20 cellular contexts compared by ENCODE assay signal in genomic region chr17:75191584-75191983, GRCh38. TPM values are rescaled to one million over a fixed set of nuclear protein-coding genes. Genes with fewer than 3 reads are reported as not detected.
DNase-seq lines count a peak whose midpoint lies in the region; FAIRE-seq and TF ChIP-seq lines count a peak whose summit lies in the region.
"Had no signal": no experiment of that assay in that cellular context is flagged by ENCODE, and none has a peak within 500 bp of the region (broad histone marks: within the 10 kb centered on the region; RNA-seq: fewer than 3 reads in every experiment).

No MANE protein-coding gene starts in this region.

- CTCF ChIA-PET in H1 (lab: Charles Lee; ENCODE audit: partially characterized antibody): interaction anchor here (0.7 to 7.0 kb wide), 5 partner anchors 9 to 47 kb away, joined by 3 to 75 read pairs (median 5); no protein-coding TSS in a partner anchor

- H3K4me1 Mint-ChIP-seq in nephron progenitor cell: no peaks in the 10 kb centered on the region
- H3K4me1 Mint-ChIP-seq in activated naive CD8-positive, alpha-beta T cell treated with anti-CD3 and anti-CD28 coated beads for 36 hours: peaks cover 10% of the 10 kb centered on the region
- peaks cover 9% of the 10 kb centered on the region for H3K4me1 Mint-ChIP-seq in chondrocyte (ENCODE audit: low read depth)

- no peak overlapping the region for H4K8ac ChIP-seq in H1 (ENCODE audit: extremely low read depth, insufficient read depth, low read length)

- H3K27ac Mint-ChIP-seq in nephron progenitor cell (peak overlapping the region; percentile 82), chondrocyte (ENCODE audit: unreplicated experiment) (no peak overlapping the region)
- H3K27ac Mint-ChIP-seq in activated naive CD8-positive, alpha-beta T cell treated with anti-CD3 and anti-CD28 coated beads for 36 hours: no peak overlapping the region
- H3K27ac Mint-ChIP-seq: CD4-positive, CD25-positive, alpha-beta regulatory T cell; memory B cell had no signal

- H4K20me1 ChIP-seq in H1 (replicated peaks in 1 of 2; ENCODE audit: control insufficient read depth in 1 of 2, insufficient read depth in 2 of 2, low read length in 2 of 2): no peaks in the 10 kb centered on the region

- no peaks in the 10 kb centered on the region for H3K79me2 ChIP-seq in H1 (ENCODE audit: control insufficient read depth in 1 of 2, insufficient read depth in 2 of 2, low read length in 2 of 2)

- DNase-seq in NCI-H146 (lab: John Stamatoyannopoulos, UW): peak; percentile 8
- no peak for DNase-seq in NCI-H146 treated with DMSO at 0.1 percent for 48 hours (lab: John Stamatoyannopoulos, UW; ENCODE audit: unreplicated experiment)
- no peak for DNase-seq in NT2/D1 (ENCODE audit: low read depth, low spot score)
- DNase-seq in H1 (ENCODE audit: low read depth in 1 of 2, low spot score in 2 of 2): no peak
- DNase-seq in nephron progenitor cell: no peak
- no peak for DNase-seq in anterior cingulate cortex (lab: John Stamatoyannopoulos, UW)
- DNase-seq in activated naive CD8-positive, alpha-beta T cell treated with anti-CD3 and anti-CD28 coated beads for 36 hours: no peak
- no peak for DNase-seq in chondrocyte (ENCODE audit: low spot score)
- DNase-seq: activated CD4-positive, alpha-beta T cell treated with anti-CD3 and anti-CD28 coated beads, Interleukin-2, amount 50 U/mL, for 48 hours; CD4-positive, CD25-positive, alpha-beta regulatory T cell; dermis blood vessel endothelial cell; foreskin keratinocyte; NCI-H1417 treated with DMSO at 0.1 percent for 48 hours; NCI-H510A; stimulated activated CD4-positive, alpha-beta T cell treated with anti-CD3 and anti-CD28 coated beads, Interleukin-4, amount 100 ng/mL, for 24 hours; T1000 had no signal

- H4K91ac ChIP-seq in H1 (replicated peaks; ENCODE audit: insufficient read length, low read length): no peak overlapping the region

- H3K4me1 ChIP-seq in NT2/D1 (ENCODE audit: insufficient read depth, insufficient read length) (no peaks in the 10 kb centered on the region), H1 (replicated peaks in 1 of 4; ENCODE audit: control insufficient read depth in 3 of 4, insufficient read depth in 4 of 4, low read length in 3 of 4) (no peaks in the 10 kb centered on the region)
- H3K4me1 ChIP-seq: foreskin keratinocyte had no signal

- H3K23me2 ChIP-seq in H1 (ENCODE audit: low read depth, low read length): no peaks in the 10 kb centered on the region; the same call in 1 of the 2 replicates

- H3K4me3 ChIP-seq in NT2/D1 (ENCODE audit: insufficient read length, low read depth) (no peak overlapping the region), H1 (ENCODE audit: extremely low read depth in 1 of 4, insufficient read depth in 2 of 4, low read depth in 3 of 4, low read length in 4 of 4) (no peak overlapping the region)

- no peak overlapping the region for H2BK120ac ChIP-seq in H1 (replicated peaks; ENCODE audit: low read depth, low read length)

- POLR2A ChIA-PET in H1 (lab: Charles Lee; ENCODE audit: partially characterized antibody): interaction anchor here (0.7 to 1.2 kb wide), 4 partner anchors 9 to 78 kb away, joined by 3 to 4 read pairs (median 4); partner anchors contain the start of gene SUMO2

- TF ChIP-seq POLR2A in H1 (IDR thresholded peaks at IDR 0.05; ENCODE audit: control extremely low read depth in 1 of 2, low read depth in 2 of 2, low read length in 2 of 2): no peak

- no peak overlapping the region for H3K4ac ChIP-seq in H1 (replicated peaks; ENCODE audit: insufficient read length, low read depth, low read length)

- H2BK5ac ChIP-seq in H1 (ENCODE audit: low read depth, low read length): no peak overlapping the region

- 0 out of 2 replicates have a peak overlapping the region, but pooled peaks have one; percentile 17 for H2BK12ac ChIP-seq in H1 (ENCODE audit: low read depth, low read length)

- no peak overlapping the region for H3K23ac ChIP-seq in H1 (ENCODE audit: insufficient read length)

- TF ChIP-seq EP300 in H1 (IDR thresholded peaks at IDR 0.05; ENCODE audit: borderline replicate concordance in 1 of 2, low read depth in 2 of 2, low read length in 2 of 2): no peak

- TF ChIP-seq CTCF in H1 (IDR thresholded peaks at IDR 0.05; ENCODE audit: control extremely low read depth in 1 of 3, insufficient read depth in 1 of 3, low read depth in 1 of 3, low read length in 3 of 3) (no peak), nephron progenitor cell (IDR thresholded peaks at IDR 0.05) (no peak), chondrocyte (IDR thresholded peaks at IDR 0.05) (no peak)

- H3K56ac ChIP-seq in H1 (replicated peaks; ENCODE audit: insufficient read length, low read depth, low read length): no peak overlapping the region

- H3K4me3 Mint-ChIP-seq in nephron progenitor cell: no peak overlapping the region
- H3K4me3 Mint-ChIP-seq in activated naive CD8-positive, alpha-beta T cell treated with anti-CD3 and anti-CD28 coated beads for 36 hours: no peak overlapping the region
- H3K4me3 Mint-ChIP-seq in chondrocyte (ENCODE audit: unreplicated experiment): no peak overlapping the region
- H3K4me3 Mint-ChIP-seq: CD4-positive, CD25-positive, alpha-beta regulatory T cell; memory B cell had no signal

- H3K27me3 Mint-ChIP-seq in nephron progenitor cell (ENCODE audit: low read depth, poor library complexity): peaks cover 18% of the 10 kb centered on the region
- H3K27me3 Mint-ChIP-seq in activated naive CD8-positive, alpha-beta T cell treated with anti-CD3 and anti-CD28 coated beads for 36 hours: no peaks in the 10 kb centered on the region
- H3K27me3 Mint-ChIP-seq in chondrocyte (ENCODE audit: low read depth): no peaks in the 10 kb centered on the region
- H3K27me3 Mint-ChIP-seq: CD4-positive, CD25-positive, alpha-beta regulatory T cell; memory B cell had no signal

- no peak overlapping the region for H2BK20ac ChIP-seq in H1 (ENCODE audit: low read length)

- H3K36me3 Mint-ChIP-seq in nephron progenitor cell (ENCODE audit: low read depth) (no peaks in the 10 kb centered on the region), chondrocyte (ENCODE audit: low read depth) (no peaks in the 10 kb centered on the region)
- no peaks in the 10 kb centered on the region for H3K36me3 Mint-ChIP-seq in activated naive CD8-positive, alpha-beta T cell treated with anti-CD3 and anti-CD28 coated beads for 36 hours
- H3K36me3 Mint-ChIP-seq: CD4-positive, CD25-positive, alpha-beta regulatory T cell; memory B cell had no signal

- H2AK5ac ChIP-seq in H1 (ENCODE audit: low read depth, low read length): no peak overlapping the region

- H3K9me3 ChIP-seq in NT2/D1 (ENCODE audit: insufficient read depth, low read length) (no peaks in the 10 kb centered on the region), H1 (ENCODE audit: insufficient read depth in 2 of 2, low read depth in 1 of 2, low read length in 1 of 2) (no peaks in the 10 kb centered on the region)

- H3K9me3 Mint-ChIP-seq in nephron progenitor cell: no peaks in the 10 kb centered on the region
- H3K9me3 Mint-ChIP-seq in activated naive CD8-positive, alpha-beta T cell treated with anti-CD3 and anti-CD28 coated beads for 36 hours: no peaks in the 10 kb centered on the region
- no peaks in the 10 kb centered on the region for H3K9me3 Mint-ChIP-seq in chondrocyte (ENCODE audit: low read depth)
- H3K9me3 Mint-ChIP-seq: CD4-positive, CD25-positive, alpha-beta regulatory T cell; memory B cell had no signal

- no peak overlapping the region for H2AFZ ChIP-seq in H1 (ENCODE audit: low read length)

- WGBS in H1 (ENCODE audit: extremely low coverage in 1 of 2, insufficient coverage in 1 of 2, insufficient read length in 1 of 2, insufficient replicate concordance in 2 of 2, low coverage in 1 of 2, low lambda C conversion rate in 2 of 2, missing lambda C conversion rate in 1 of 2), 2 experiments: 93% methylated on average over 4 of the region's 4 CpGs; no CpG with 5 or more reads in 1 of the 2 experiments

- no peaks in the 10 kb centered on the region for H3K27me3 ChIP-seq in NT2/D1 (ENCODE audit: insufficient read depth, insufficient read length)
- H3K27me3 ChIP-seq in H1 (replicated peaks in 1 of 4; ENCODE audit: control insufficient read depth in 3 of 4, extremely low read depth in 1 of 4, insufficient read depth in 3 of 4, low read length in 3 of 4): no peaks in the 10 kb centered on the region
- H3K27me3 ChIP-seq: foreskin keratinocyte had no signal

- H4K5ac ChIP-seq in H1 (ENCODE audit: insufficient read length, low read depth, low read length): no peak overlapping the region

- TF ChIP-seq RAD21 in H1 (IDR thresholded peaks at IDR 0.05 in 1 of 2, conservative IDR thresholded peaks at IDR 0.05 in 1 of 2; ENCODE audit: low read depth in 2 of 2, low read length in 2 of 2): no peak

- no peak overlapping the region for H2BK15ac ChIP-seq in H1 (ENCODE audit: low read length)

- no peak overlapping the region for H3K18ac ChIP-seq in H1 (ENCODE audit: extremely low read depth, low read length)

- H3K4me2 ChIP-seq in H1 (ENCODE audit: insufficient read depth in 1 of 2, low read depth in 2 of 2, low read length in 2 of 2): no peak overlapping the region

- FAIRE-seq in H1 (lab: Jason Lieb, UNC): no peak
- FAIRE-seq: astrocyte, GM19239 had no signal

- no peak overlapping the region for H3K27ac ChIP-seq in H1 (ENCODE audit: low read depth, low read length)
- H3K27ac ChIP-seq: 22Rv1, foreskin keratinocyte had no signal

- no peaks in the 10 kb centered on the region for H3K79me1 ChIP-seq in H1 (ENCODE audit: low read depth, low read length)

- H3K36me3 ChIP-seq in NT2/D1 (ENCODE audit: insufficient read depth, insufficient read length, low read length): no peaks in the 10 kb centered on the region
- no peaks in the 10 kb centered on the region for H3K36me3 ChIP-seq in H1 (ENCODE audit: control insufficient read depth in 2 of 4, insufficient read depth in 4 of 4, low read length in 3 of 4)

- peak overlapping the region; percentile 32 for H3K9ac ChIP-seq in NT2/D1 (ENCODE audit: insufficient read length, low read depth)
- no peak overlapping the region for H3K9ac ChIP-seq in H1 (replicated peaks in 1 of 4; ENCODE audit: extremely low read depth in 1 of 4, low read depth in 3 of 4, low read length in 3 of 4)

- no peak overlapping the region for H3K14ac ChIP-seq in H1 (ENCODE audit: insufficient read length)

RNA-seq across cellular contexts. Expression of gene SUMO2, which starts 8.8 kb away (rescaled TPM):
- 779 and 788 TPM in 2 replicates for total RNA-seq in H1 (2021; fragmentation: NEBNext Ultra II Directional; extraction: Animal tissue kit (Norgen Biotek cat#: 25700))
- polyA plus RNA-seq in H1 (2011; rRNA removed): 91.0 and 184 TPM in 2 replicates
- polyA plus RNA-seq in H1 (2011; cell fraction: cytosol; rRNA removed): 162 TPM
- 61.2 TPM for polyA plus RNA-seq in H1 (2011; cell fraction: nucleus; rRNA removed)
- 273 to 655 TPM (median 511 TPM) in 4 replicates for polyA plus RNA-seq in H1 (2012, experiment 1 of 2)
- 97.2 TPM for polyA plus RNA-seq in H1 (2012, experiment 2 of 2)
- 253 TPM for polyA plus RNA-seq in H1 (2013, experiment 1 of 2)
- 265 TPM for polyA plus RNA-seq in H1 (2013, experiment 2 of 2)
- 88.0 and 91.8 TPM in 2 replicates for polyA minus RNA-seq in H1 (2011; rRNA and poly(A)+ RNA removed)
- polyA minus RNA-seq in H1 (2011; cell fraction: cytosol; rRNA and poly(A)+ RNA removed): 284 TPM
- 41.9 TPM for polyA minus RNA-seq in H1 (2011; cell fraction: nucleus; rRNA and poly(A)+ RNA removed)
- 100 to 1,000 TPM; 623 to 655 TPM for total RNA-seq in activated naive CD8-positive, alpha-beta T cell treated with anti-CD3 and anti-CD28 coated beads for 36 hours
- total RNA-seq in chondrocyte: 307 to 347 TPM (median 312 TPM) in 3 replicates

RNA-seq across cellular contexts. Expression of gene NUP85, which starts 13.9 kb away (rescaled TPM):
- total RNA-seq in H1 (2021; fragmentation: NEBNext Ultra II Directional; extraction: Animal tissue kit (Norgen Biotek cat#: 25700)): 97.4 and 98.5 TPM in 2 replicates
- polyA plus RNA-seq in H1 (2011; rRNA removed): 154 and 163 TPM in 2 replicates
- 146 TPM for polyA plus RNA-seq in H1 (2011; cell fraction: cytosol; rRNA removed)
- polyA plus RNA-seq in H1 (2011; cell fraction: nucleus; rRNA removed): 356 TPM
- polyA plus RNA-seq in H1 (2012, experiment 1 of 2): 68.3 to 138 TPM (median 101 TPM) in 4 replicates
- 88.0 TPM for polyA plus RNA-seq in H1 (2012, experiment 2 of 2)
- polyA plus RNA-seq in H1 (2013, experiment 1 of 2): 67.3 TPM
- 64.2 TPM for polyA plus RNA-seq in H1 (2013, experiment 2 of 2)
- polyA minus RNA-seq in H1 (2011; rRNA and poly(A)+ RNA removed): 89.4 and 94.3 TPM in 2 replicates
- polyA minus RNA-seq in H1 (2011; cell fraction: cytosol; rRNA and poly(A)+ RNA removed): 49.2 TPM
- 64.7 TPM for polyA minus RNA-seq in H1 (2011; cell fraction: nucleus; rRNA and poly(A)+ RNA removed)
- 100 to 1,000 TPM; 134 to 137 TPM for total RNA-seq in activated naive CD8-positive, alpha-beta T cell treated with anti-CD3 and anti-CD28 coated beads for 36 hours
- 36.7 to 63.9 TPM (median 41.3 TPM) in 3 replicates for total RNA-seq in chondrocyte

RNA-seq across cellular contexts. Expression of gene JPT1, which starts 37.3 kb away (rescaled TPM):
- total RNA-seq in H1 (2021; fragmentation: NEBNext Ultra II Directional; extraction: Animal tissue kit (Norgen Biotek cat#: 25700)): 340 and 369 TPM in 2 replicates
- 154 and 216 TPM in 2 replicates for polyA plus RNA-seq in H1 (2011; rRNA removed)
- polyA plus RNA-seq in H1 (2011; cell fraction: cytosol; rRNA removed): 246 TPM
- 206 TPM for polyA plus RNA-seq in H1 (2011; cell fraction: nucleus; rRNA removed)
- polyA plus RNA-seq in H1 (2012, experiment 1 of 2): 377 to 556 TPM (median 531 TPM) in 4 replicates
- 362 TPM for polyA plus RNA-seq in H1 (2012, experiment 2 of 2)
- 569 TPM for polyA plus RNA-seq in H1 (2013, experiment 1 of 2)
- polyA plus RNA-seq in H1 (2013, experiment 2 of 2): 579 TPM
- polyA minus RNA-seq in H1 (2011; rRNA and poly(A)+ RNA removed): 42.8 and 65.0 TPM in 2 replicates
- polyA minus RNA-seq in H1 (2011; cell fraction: cytosol; rRNA and poly(A)+ RNA removed): 249 TPM
- polyA minus RNA-seq in H1 (2011; cell fraction: nucleus; rRNA and poly(A)+ RNA removed): 83.5 TPM
- total RNA-seq in activated naive CD8-positive, alpha-beta T cell treated with anti-CD3 and anti-CD28 coated beads for 36 hours: 100 to 1,000 TPM; 245 to 250 TPM
- 78.6 to 90.4 TPM (median 86.4 TPM) in 3 replicates for total RNA-seq in chondrocyte
